Comparison of ENCODE assay signal across 1 cellular context in genomic region chr17:64920419-64921172, GRCh38.
TF ChIP-seq lines count a peak whose summit lies in the region.

No MANE protein-coding gene starts in this region.

TF ChIP-seq in IMR-90, 13 proteins besides CTCF, POLR2A, EP300 and RAD21:
- TF ChIP-seq MAFK (IDR thresholded peaks at IDR 0.05; ENCODE audit: low read depth, low read length), result no peak
- TF ChIP-seq MXI1 (IDR thresholded peaks at IDR 0.05; ENCODE audit: borderline replicate concordance, low read depth, low read length), result no peak
- TF ChIP-seq CEBPB (IDR thresholded peaks at IDR 0.05; ENCODE audit: low read depth, low read length), result no peak
- no peak for TF ChIP-seq BHLHE40 (IDR thresholded peaks at IDR 0.05; ENCODE audit: low read depth, low read length)
- TF ChIP-seq, protein P1, sequence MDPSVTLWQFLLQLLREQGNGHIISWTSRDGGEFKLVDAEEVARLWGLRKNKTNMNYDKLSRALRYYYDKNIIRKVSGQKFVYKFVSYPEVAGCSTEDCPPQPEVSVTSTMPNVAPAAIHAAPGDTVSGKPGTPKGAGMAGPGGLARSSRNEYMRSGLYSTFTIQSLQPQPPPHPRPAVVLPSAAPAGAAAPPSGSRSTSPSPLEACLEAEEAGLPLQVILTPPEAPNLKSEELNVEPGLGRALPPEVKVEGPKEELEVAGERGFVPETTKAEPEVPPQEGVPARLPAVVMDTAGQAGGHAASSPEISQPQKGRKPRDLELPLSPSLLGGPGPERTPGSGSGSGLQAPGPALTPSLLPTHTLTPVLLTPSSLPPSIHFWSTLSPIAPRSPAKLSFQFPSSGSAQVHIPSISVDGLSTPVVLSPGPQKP (IDR thresholded peaks at IDR 0.05; ENCODE audit: borderline replicate concordance, low read depth, low read length), result no peak
- TF ChIP-seq RCOR1 (IDR thresholded peaks at IDR 0.05; ENCODE audit: insufficient replicate concordance, low read length), result no peak
- TF ChIP-seq FOS (IDR thresholded peaks at IDR 0.05; ENCODE audit: low read depth, low read length), result no peak
- TF ChIP-seq NFE2L2 (IDR thresholded peaks at IDR 0.05; ENCODE audit: low read depth, low read length), result no peak
- TF ChIP-seq RFX5 (IDR thresholded peaks at IDR 0.05; ENCODE audit: low read depth, low read length), result no peak
- TF ChIP-seq USF2 (IDR thresholded peaks at IDR 0.05; ENCODE audit: low read depth, low read length), result no peak
- no peak for TF ChIP-seq CHD1 (IDR thresholded peaks at IDR 0.05; ENCODE audit: low read depth, low read length)
- no peak for TF ChIP-seq MAZ (IDR thresholded peaks at IDR 0.05; ENCODE audit: borderline replicate concordance, low read depth, low read length)
- no peak for TF ChIP-seq SMC3 (IDR thresholded peaks at IDR 0.05; ENCODE audit: low read depth, low read length)
